Comparison of ENCODE assay signal across 9 cellular contexts in the genomic region with DNA sequence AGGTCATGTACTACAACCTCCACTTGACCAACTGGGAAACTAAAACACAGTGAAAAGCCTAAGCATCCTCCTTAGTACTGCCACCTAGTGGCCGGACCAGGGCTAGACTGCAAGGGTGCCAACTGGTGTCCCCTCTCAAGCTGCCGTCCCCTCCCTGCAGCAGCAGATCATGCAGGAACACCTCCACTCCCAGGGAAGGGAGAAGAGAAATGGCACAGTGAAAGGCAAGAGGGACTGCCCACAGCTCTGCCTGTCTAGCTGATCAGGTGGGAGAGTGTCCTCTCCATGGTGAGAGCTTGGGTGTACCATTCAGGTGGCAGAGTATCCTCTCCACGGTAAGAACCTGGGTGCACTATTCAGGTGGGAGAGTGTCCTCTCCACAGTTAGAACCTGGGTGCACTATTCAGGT.
A peak's percentile ranks its signal among the peaks of the same experiment; 100 is the strongest.
DNase-seq lines count a peak whose midpoint lies in the region; ATAC-seq and TF ChIP-seq lines count a peak whose summit lies in the region.
"Had no signal": no experiment of that assay in that cellular context is flagged by ENCODE, and none has a peak within 500 bp of the region (broad histone marks: within the 10 kb centered on the region; RNA-seq: fewer than 3 reads in every experiment).

No MANE protein-coding gene starts in this region.

- TF ChIP-seq CTCF in GM20000 (IDR thresholded peaks at IDR 0.05; ENCODE audit: extremely low read depth, missing control alignments): peak; percentile 94
- TF ChIP-seq CTCF in nephron (IDR thresholded peaks at IDR 0.05; ENCODE audit: unreplicated experiment in 3 of 3): peak; percentile 43 to 53 (median 50)

- peak; percentile 87 for ATAC-seq in effector memory CD8-positive, alpha-beta T cell (replicated peaks)
- peak; percentile 74 for ATAC-seq in stimulated activated naive CD8-positive, alpha-beta T cell treated with anti-CD3 and anti-CD28 coated beads, Interleukin-15, amount 100 ng/mL, for 72 hours
- ATAC-seq in GM18505 (IDR thresholded peaks at IDR 0.05; ENCODE audit: unreplicated experiment): no peak

- no peaks in the 10 kb centered on the region for H3K9me3 Mint-ChIP-seq in effector memory CD8-positive, alpha-beta T cell
- H3K9me3 Mint-ChIP-seq in nephron: no peaks in the 10 kb centered on the region
- no peaks in the 10 kb centered on the region for H3K9me3 Mint-ChIP-seq in stimulated activated naive CD8-positive, alpha-beta T cell treated with anti-CD3 and anti-CD28 coated beads, Interleukin-15, amount 100 ng/mL, for 72 hours
- H3K9me3 Mint-ChIP-seq: T-helper 1 cell treated with Interleukin-12 subunit alpha and Interleukin-12 subunit beta and Interleukin-4 antibody, amounts not matched to agents 30 μg/mL and 1 μg/mL, for 36 hours had no signal

- peaks cover 67 to 78% of the 10 kb centered on the region in 2 donors for H3K4me1 Mint-ChIP-seq in effector memory CD8-positive, alpha-beta T cell (ENCODE audit: low read depth in 2 of 2)
- peaks cover 22% of the 10 kb centered on the region for H3K4me1 Mint-ChIP-seq in nephron
- peaks cover 96% of the 10 kb centered on the region for H3K4me1 Mint-ChIP-seq in stimulated activated naive CD8-positive, alpha-beta T cell treated with anti-CD3 and anti-CD28 coated beads, Interleukin-15, amount 100 ng/mL, for 72 hours

- H3K36me3 Mint-ChIP-seq in effector memory CD8-positive, alpha-beta T cell (ENCODE audit: insufficient read depth): peaks cover 4% of the 10 kb centered on the region
- H3K36me3 Mint-ChIP-seq in nephron (ENCODE audit: low read depth): no peaks in the 10 kb centered on the region

- no peak for TF ChIP-seq POLR2A in GM18505 (IDR thresholded peaks at IDR 0.05; ENCODE audit: borderline replicate concordance, extremely low read depth, insufficient read depth, insufficient read length)

- DNase-seq in COLO829 (ENCODE audit: low spot score) (peak; percentile 31), GM20000 (ENCODE audit: low spot score) (peak; percentile 73), NCI-H1694 treated with DMSO at 0.1 percent for 48 hours (lab: John Stamatoyannopoulos, UW) (peak; percentile 18)
- peak; percentile 79 to 84 for DNase-seq in activated CD4-positive, alpha-beta T cell treated with anti-CD3 and anti-CD28 coated beads, Interleukin-2, amount 50 U/mL, for 48 hours
- peak; percentile 66 to 73 (median 67) for DNase-seq in effector memory CD8-positive, alpha-beta T cell
- DNase-seq in stimulated activated naive CD8-positive, alpha-beta T cell treated with anti-CD3 and anti-CD28 coated beads, Interleukin-15, amount 100 ng/mL, for 72 hours: peak; percentile 63 to 65

- H3K27ac Mint-ChIP-seq in effector memory CD8-positive, alpha-beta T cell: peak overlapping the region; percentile 74 to 87
- no peak overlapping the region for H3K27ac Mint-ChIP-seq in nephron
- H3K27ac Mint-ChIP-seq in stimulated activated naive CD8-positive, alpha-beta T cell treated with anti-CD3 and anti-CD28 coated beads, Interleukin-15, amount 100 ng/mL, for 72 hours: peak overlapping the region; percentile 54 to 75
- H3K27ac Mint-ChIP-seq: T-helper 1 cell treated with Interleukin-12 subunit alpha and Interleukin-12 subunit beta and Interleukin-4 antibody, amounts not matched to agents 30 μg/mL and 1 μg/mL, for 36 hours had no signal

- H3K4me3 Mint-ChIP-seq in effector memory CD8-positive, alpha-beta T cell: peak overlapping the region; percentile 31 to 50
- no peak overlapping the region for H3K4me3 Mint-ChIP-seq in nephron
- peak overlapping the region in 1 of 2 donors; percentile 48 for H3K4me3 Mint-ChIP-seq in stimulated activated naive CD8-positive, alpha-beta T cell treated with anti-CD3 and anti-CD28 coated beads, Interleukin-15, amount 100 ng/mL, for 72 hours
- H3K4me3 Mint-ChIP-seq: T-helper 1 cell treated with Interleukin-12 subunit alpha and Interleukin-12 subunit beta and Interleukin-4 antibody, amounts not matched to agents 30 μg/mL and 1 μg/mL, for 36 hours had no signal

- no peaks in the 10 kb centered on the region for H3K27me3 Mint-ChIP-seq in effector memory CD8-positive, alpha-beta T cell
- H3K27me3 Mint-ChIP-seq in nephron (ENCODE audit: low read depth): no peaks in the 10 kb centered on the region
- H3K27me3 Mint-ChIP-seq in stimulated activated naive CD8-positive, alpha-beta T cell treated with anti-CD3 and anti-CD28 coated beads, Interleukin-15, amount 100 ng/mL, for 72 hours: no peaks in the 10 kb centered on the region

Comparison
In these comparisons a context has a peak if more than half of its experiments do, and no peak if none do; other contexts are left out.
1. DNase-seq: peak in every context shown above with its lines; median percentile 82 in activated CD4-positive, alpha-beta T cell treated with anti-CD3 and anti-CD28 coated beads, Interleukin-2, amount 50 U/mL, for 48 hours; 73 in GM20000; 67 in effector memory CD8-positive, alpha-beta T cell; 64 in stimulated activated naive CD8-positive, alpha-beta T cell treated with anti-CD3 and anti-CD28 coated beads, Interleukin-15, amount 100 ng/mL, for 72 hours; 31 in COLO829; 18 in NCI-H1694 treated with DMSO at 0.1 percent for 48 hours.
2. H3K27ac Mint-ChIP-seq: peak in effector memory CD8-positive, alpha-beta T cell (2 of 2) and stimulated activated naive CD8-positive, alpha-beta T cell treated with anti-CD3 and anti-CD28 coated beads, Interleukin-15, amount 100 ng/mL, for 72 hours (2 of 2); none in nephron (0 of 3).
3. H3K4me3 Mint-ChIP-seq: peak in effector memory CD8-positive, alpha-beta T cell (2 of 2); none in nephron (0 of 3).